In the genomic region with DNA sequence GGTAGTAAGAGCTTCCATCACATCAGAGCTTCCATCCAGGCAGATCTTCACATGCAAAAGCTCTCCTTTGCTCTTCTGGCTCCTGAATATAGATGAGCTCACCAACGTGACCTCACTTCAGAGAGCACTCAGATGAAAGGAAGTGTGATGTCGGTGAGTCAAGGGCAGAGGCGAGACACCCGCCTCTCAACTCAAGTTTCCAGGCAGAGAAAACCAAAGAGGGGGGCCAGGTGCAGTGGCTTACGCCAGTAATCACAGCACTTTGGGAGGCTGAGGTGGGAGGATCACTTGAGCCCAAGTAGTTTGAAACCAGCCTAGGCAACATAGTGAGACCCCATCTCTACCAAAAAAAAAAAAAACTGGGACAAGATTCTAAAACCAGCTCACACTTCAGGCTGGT, we compare ENCODE assay signal across 8 cellular contexts.
DNase-seq lines count a peak whose midpoint lies in the region; ATAC-seq, FAIRE-seq and TF ChIP-seq lines count a peak whose summit lies in the region.

No MANE protein-coding gene starts in this region.

- no peaks in the 10 kb centered on the region for H3K9me3 ChIP-seq in skeletal muscle satellite cell (replicated peaks; ENCODE audit: low read length)

- TF ChIP-seq CTCF in GM13977 (IDR thresholded peaks at IDR 0.05; ENCODE audit: extremely low read depth, insufficient read depth, missing control alignments), result no peak
- no peak for TF ChIP-seq CTCF in epithelial cell of esophagus (IDR thresholded peaks at IDR 0.05; ENCODE audit: insufficient read depth, low read depth, low read length, missing control alignments)

- H3K36me3 ChIP-seq in skeletal muscle satellite cell (ENCODE audit: insufficient read depth, low read length), result no peaks in the 10 kb centered on the region

- H3K4me2 ChIP-seq in skeletal muscle satellite cell (ENCODE audit: low read length), result peak overlapping the region; percentile 75

- in situ Hi-C loops in GM13977 (cut with MboI; ENCODE audit: low pct_unique_long_range_greater_than_20kb, low sequenced_read_pairs, unreplicated experiment), result no loop called here

- peak; percentile 39 for DNase-seq in GM13977 (ENCODE audit: low spot score)
- peak; percentile 65 for DNase-seq in activated CD4-positive, alpha-beta T cell treated with anti-CD3 and anti-CD28 coated beads, Interleukin-2, amount 50 U/mL, for 1 hour
- DNase-seq in epithelial cell of esophagus (ENCODE audit: low read depth), result peak; percentile 97
- DNase-seq in GM19239 (ENCODE audit: insufficient read length, low spot score), result no peak
- DNase-seq in frontal cortex (ENCODE audit: low spot score in 2 of 2), result no peak

- FAIRE-seq in GM19239 (lab: Jason Lieb, UNC) (no peak), frontal cortex (lab: Jason Lieb, UNC) (no peak)

- no peaks in the 10 kb centered on the region for H3K27me3 ChIP-seq in skeletal muscle satellite cell (ENCODE audit: control insufficient read depth, insufficient read depth, low read length)

- ATAC-seq in HG03520 (IDR thresholded peaks at IDR 0.05; ENCODE audit: unreplicated experiment), result peak; percentile 85
- no peak for ATAC-seq in GM21737 (IDR thresholded peaks at IDR 0.05; ENCODE audit: unreplicated experiment)

- peaks cover 24% of the 10 kb centered on the region for H3K4me1 ChIP-seq in skeletal muscle satellite cell (ENCODE audit: control insufficient read depth, insufficient read depth, low read length)

- peak overlapping the region; percentile 59 for H3K9ac ChIP-seq in skeletal muscle satellite cell (ENCODE audit: low read depth, low read length)

- no peak overlapping the region for H3K4me3 ChIP-seq in epithelial cell of esophagus (ENCODE audit: low read length)
- peak overlapping the region; percentile 46 for H3K4me3 ChIP-seq in skeletal muscle satellite cell (ENCODE audit: low read length)

Comparison
In these comparisons a context has a peak if more than half of its experiments do, and no peak if none do; other contexts are left out.
1. DNase-seq: peak in GM13977 (single experiment), activated CD4-positive, alpha-beta T cell treated with anti-CD3 and anti-CD28 coated beads, Interleukin-2, amount 50 U/mL, for 1 hour (single experiment) and epithelial cell of esophagus (single experiment); none in GM19239 (single experiment) and frontal cortex (0 of 2).